8 cellular contexts compared by ENCODE assay signal in the genomic region with DNA sequence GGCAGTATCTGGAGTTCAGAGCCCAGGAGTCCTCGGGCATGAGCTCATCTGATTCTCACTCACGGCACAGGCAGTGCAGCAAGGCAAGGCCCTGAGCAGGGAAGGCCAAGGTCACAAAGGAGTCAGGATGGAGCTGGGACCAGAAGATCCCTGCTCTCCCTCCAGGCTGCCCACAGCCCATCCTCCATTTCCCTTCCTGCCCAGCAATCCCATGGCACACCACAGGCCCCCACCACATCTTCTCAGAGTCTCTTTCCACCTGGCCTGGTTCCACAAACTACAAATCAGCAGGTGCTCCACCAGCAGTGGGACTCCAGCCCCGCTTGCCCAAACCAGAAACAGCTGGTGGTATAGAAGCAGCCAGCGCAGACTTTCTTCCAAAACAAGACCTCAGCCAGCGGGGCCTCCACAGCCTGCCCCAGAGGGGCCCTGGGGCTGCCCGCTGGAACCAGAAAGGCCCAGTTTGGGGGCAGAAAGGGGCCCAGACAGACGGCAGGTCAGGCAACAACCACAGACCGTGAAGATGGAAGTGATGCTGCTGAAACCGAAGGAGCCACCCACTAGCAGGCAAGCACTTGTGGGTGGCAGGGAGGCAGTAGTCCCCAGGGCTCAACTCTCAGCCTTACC. TPM values are rescaled to one million over a fixed set of nuclear protein-coding genes. Genes with fewer than 3 reads are reported as not detected.
DNase-seq lines count a peak whose midpoint lies in the region; ATAC-seq lines count a peak whose summit lies in the region.

No MANE protein-coding gene starts in this region.

- H3K4me3 Mint-ChIP-seq in activated CD8-positive, alpha-beta T cell treated with anti-CD3 and anti-CD28 coated beads, Interleukin-2, amount 10 ng/mL, durations not matched to agents 7 days and 5 days: peak overlapping the region; percentile 28

- H3K36me3 Mint-ChIP-seq in activated CD8-positive, alpha-beta T cell treated with anti-CD3 and anti-CD28 coated beads, Interleukin-2, amount 10 ng/mL, durations not matched to agents 7 days and 5 days (ENCODE audit: low read depth): peaks cover 57% of the 10 kb centered on the region

- CTCF ChIA-PET in activated CD8-positive, alpha-beta T cell treated with anti-CD3 and anti-CD28 coated beads, Interleukin-2, amount 10 ng/mL, durations not matched to agents 7 days and 5 days (lab: Charles Lee): interaction anchor here (0.7 to 9.8 kb wide), 7 partner anchors 14 to 96 kb away, joined by 3 to 67 read pairs (median 6); no protein-coding TSS in a partner anchor

- ATAC-seq in HG02885 (IDR thresholded peaks at IDR 0.05; ENCODE audit: poor library complexity, unreplicated experiment): peak; percentile 61
- peak; percentile 66 for ATAC-seq in activated CD8-positive, alpha-beta T cell treated with anti-CD3 and anti-CD28 coated beads, Interleukin-2, amount 10 ng/mL, durations not matched to agents 7 days and 5 days

- no peaks in the 10 kb centered on the region for H3K27me3 Mint-ChIP-seq in activated CD8-positive, alpha-beta T cell treated with anti-CD3 and anti-CD28 coated beads, Interleukin-2, amount 10 ng/mL, durations not matched to agents 7 days and 5 days (ENCODE audit: low read depth)

- H3K9me3 Mint-ChIP-seq in activated CD8-positive, alpha-beta T cell treated with anti-CD3 and anti-CD28 coated beads, Interleukin-2, amount 10 ng/mL, durations not matched to agents 7 days and 5 days (ENCODE audit: insufficient read depth): no peaks in the 10 kb centered on the region

- H3K27ac Mint-ChIP-seq in activated CD8-positive, alpha-beta T cell treated with anti-CD3 and anti-CD28 coated beads, Interleukin-2, amount 10 ng/mL, durations not matched to agents 7 days and 5 days: peak overlapping the region; percentile 77

- POLR2A ChIA-PET in activated CD8-positive, alpha-beta T cell treated with anti-CD3 and anti-CD28 coated beads, Interleukin-2, amount 10 ng/mL, durations not matched to agents 7 days and 5 days (lab: Charles Lee): interaction anchor here (0.6 to 1.6 kb wide), 5 partner anchors 11 to 42 kb away, joined by 3 to 5 read pairs (median 4); no protein-coding TSS in a partner anchor

- in situ Hi-C loops in G401 (cut with HindIII; ENCODE audit: low sequenced_read_pairs): no loop called here

- peak; percentile 81 for DNase-seq in activated CD8-positive, alpha-beta memory T cell treated with anti-CD3 and anti-CD28 coated beads for 24 hours
- no peak for DNase-seq in activated CD8-positive, alpha-beta memory T cell treated with anti-CD3 and anti-CD28 coated beads, Interleukin-2, amount 50 U/mL, for 4 hours
- no peak for DNase-seq in activated CD8-positive, alpha-beta T cell treated with anti-CD3 and anti-CD28 coated beads, Interleukin-2, amount 10 ng/mL, durations not matched to agents 7 days and 5 days
- peak; percentile 98 for DNase-seq in myocyte (ENCODE audit: low read depth)
- DNase-seq in NCI-H526 (lab: John Stamatoyannopoulos, UW): no peak
- DNase-seq in effector CD8-positive, alpha-beta T cell (lab: John Stamatoyannopoulos, UW): no peak
- no peak for DNase-seq in G401 (ENCODE audit: low spot score)

- peaks cover 70% of the 10 kb centered on the region for H3K4me1 Mint-ChIP-seq in activated CD8-positive, alpha-beta T cell treated with anti-CD3 and anti-CD28 coated beads, Interleukin-2, amount 10 ng/mL, durations not matched to agents 7 days and 5 days (ENCODE audit: low read depth)

RNA-seq across cellular contexts. Expression of a gene that starts 12.2 kb away (rescaled TPM):
- total RNA-seq in activated CD8-positive, alpha-beta T cell treated with anti-CD3 and anti-CD28 coated beads, Interleukin-2, amount 10 ng/mL, durations not matched to agents 7 days and 5 days: 100 to 1,000 TPM; 132 to 138 TPM
- 213 and 269 TPM in 2 replicates for total RNA-seq in myocyte
- polyA plus RNA-seq in myocyte (2012): 153 TPM
- 32.2 and 40.4 TPM in 2 replicates for total RNA-seq in G401 (2014; rRNA removed; shearing (Covaris generic))

RNA-seq across cellular contexts. Expression of a gene that starts 48.3 kb away (rescaled TPM):
- not detected for total RNA-seq in activated CD8-positive, alpha-beta T cell treated with anti-CD3 and anti-CD28 coated beads, Interleukin-2, amount 10 ng/mL, durations not matched to agents 7 days and 5 days
- 3.7 and 5.6 TPM in 2 replicates for total RNA-seq in myocyte
- polyA plus RNA-seq in myocyte (2012): 11.6 TPM
- 8.4 and 15.5 TPM in 2 replicates for total RNA-seq in G401 (2014; rRNA removed; shearing (Covaris generic))

Comparison
In these comparisons a context has a peak if more than half of its experiments do, and no peak if none do; other contexts are left out.
1. DNase-seq: peak in activated CD8-positive, alpha-beta memory T cell treated with anti-CD3 and anti-CD28 coated beads for 24 hours (single experiment) and myocyte (single experiment); none in activated CD8-positive, alpha-beta memory T cell treated with anti-CD3 and anti-CD28 coated beads, Interleukin-2, amount 50 U/mL, for 4 hours (single experiment), activated CD8-positive, alpha-beta T cell treated with anti-CD3 and anti-CD28 coated beads, Interleukin-2, amount 10 ng/mL, durations not matched to agents 7 days and 5 days (single experiment), NCI-H526 (0 of 2), effector CD8-positive, alpha-beta T cell (single experiment) and G401 (single experiment).